In the genomic region with DNA sequence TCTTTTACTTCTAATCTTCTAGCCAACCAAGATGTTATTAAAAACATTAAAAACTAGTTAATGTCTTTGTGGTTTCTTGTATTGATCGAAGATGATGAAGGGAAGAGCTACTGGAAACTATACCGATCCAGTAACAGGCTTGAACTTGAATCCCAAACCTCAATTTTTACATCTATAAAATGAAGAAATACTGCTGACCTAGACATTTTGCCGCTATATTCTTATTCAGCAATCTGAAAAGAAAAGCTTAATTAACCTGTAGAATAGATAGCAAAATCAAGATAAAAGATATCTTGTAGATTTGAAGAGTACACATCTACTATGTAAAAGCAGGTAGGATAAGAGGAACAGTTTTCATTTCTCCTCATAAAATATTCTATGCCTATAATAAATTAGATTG, we compare ENCODE assay signal across 19 cellular contexts.
DNase-seq lines count a peak whose midpoint lies in the region; ATAC-seq, FAIRE-seq and TF ChIP-seq lines count a peak whose summit lies in the region.
"Had no signal": no experiment of that assay in that cellular context is flagged by ENCODE, and none has a peak within 500 bp of the region (broad histone marks: within the 10 kb centered on the region; RNA-seq: fewer than 3 reads in every experiment).

No MANE protein-coding gene starts in this region.

- dilution Hi-C loops in IMR-90 (cut with HindIII; ENCODE audit: low sequenced_read_pairs, unreplicated experiment), result no loop called here

- H3K23ac ChIP-seq in IMR-90 (ENCODE audit: low read depth, low read length) (no peak overlapping the region), H1 (ENCODE audit: insufficient read length) (no peak overlapping the region)

- H3K9ac ChIP-seq in IMR-90 (ENCODE audit: low read depth, low read length), result no peak overlapping the region
- H3K9ac ChIP-seq in H1 (replicated peaks in 1 of 4; ENCODE audit: extremely low read depth in 1 of 4, low read depth in 3 of 4, low read length in 3 of 4), result no peak overlapping the region
- H3K9ac ChIP-seq: BLaER1 treated with 17β-estradiol and CSF1 and Interleukin-3, amounts not matched to agents 10 nM and 100 nM had no signal

- H4K91ac ChIP-seq in IMR-90 (ENCODE audit: insufficient read depth, low read depth, low read length) (no peak overlapping the region), H1 (replicated peaks; ENCODE audit: insufficient read length, low read length) (no peak overlapping the region)

- no peak overlapping the region for H3K4ac ChIP-seq in IMR-90 (ENCODE audit: low read depth, low read length)
- H3K4ac ChIP-seq in H1 (replicated peaks; ENCODE audit: insufficient read length, low read depth, low read length), result no peak overlapping the region

- H4K8ac ChIP-seq in IMR-90 (ENCODE audit: low read depth in 2 of 2, low read length in 2 of 2) (no peak overlapping the region), H1 (ENCODE audit: extremely low read depth, insufficient read depth, low read length) (no peak overlapping the region)

- H2BK120ac ChIP-seq in IMR-90 (ENCODE audit: low read depth, low read length), result no peak overlapping the region
- H2BK120ac ChIP-seq in H1 (replicated peaks; ENCODE audit: low read depth, low read length), result no peak overlapping the region

- H2AK9ac ChIP-seq in IMR-90 (replicated peaks; ENCODE audit: low read depth, low read length, poor library complexity), result no peak overlapping the region

- H3K27ac ChIP-seq in A549, result no peak overlapping the region
- H3K27ac ChIP-seq in IMR-90 (ENCODE audit: insufficient read depth, low read length), result no peak overlapping the region
- H3K27ac ChIP-seq in H1 (ENCODE audit: low read depth, low read length), result no peak overlapping the region
- H3K27ac ChIP-seq: BLaER1 treated with 17β-estradiol and CSF1 and Interleukin-3, amounts not matched to agents 10 nM and 100 nM; C4-2B had no signal

- intact Hi-C loops in IMR-90 (cut with micrococcal nuclease), result no loop called here

- H3K9me1 ChIP-seq in IMR-90 (ENCODE audit: insufficient read depth, low read length), result no peaks in the 10 kb centered on the region

- DNase-seq in A549 (ENCODE audit: low read depth in 1 of 2, low spot score in 1 of 2) (no peak), IMR-90 (no peak), H1 (ENCODE audit: low read depth in 1 of 2, low spot score in 2 of 2) (no peak), retina (no peak), foreskin melanocyte (no peak), T-helper 2 cell (no peak)
- DNase-seq: 8988T; AML-193; Caco-2; Calu3; CD4-positive, alpha-beta T cell; CD8-positive, alpha-beta T cell; DMS79 treated with DMSO at 0.1 percent for 48 hours; GF-D8 had no signal

- H3K79me2 ChIP-seq in H1 (ENCODE audit: control insufficient read depth in 1 of 2, insufficient read depth in 2 of 2, low read length in 2 of 2), result no peaks in the 10 kb centered on the region

- H3K4me2 ChIP-seq in A549 (no peak overlapping the region), IMR-90 (ENCODE audit: low read depth, low read length) (no peak overlapping the region), H1 (ENCODE audit: insufficient read depth in 1 of 2, low read depth in 2 of 2, low read length in 2 of 2) (no peak overlapping the region)
- H3K4me2 ChIP-seq: BLaER1 treated with 17β-estradiol and CSF1 and Interleukin-3, amounts not matched to agents 10 nM and 100 nM had no signal

- H3K4me1 ChIP-seq in A549 (no peaks in the 10 kb centered on the region), IMR-90 (ENCODE audit: control insufficient read depth, insufficient read depth, low read length) (no peaks in the 10 kb centered on the region), H1 (replicated peaks in 1 of 4; ENCODE audit: control insufficient read depth in 3 of 4, insufficient read depth in 4 of 4, low read length in 3 of 4) (peaks cover 0 to 3% (median 0%) of the 10 kb centered on the region in 4 experiments; a peak in 1 of 7 replicates)
- H3K4me1 ChIP-seq: BLaER1 treated with 17β-estradiol and CSF1 and Interleukin-3, amounts not matched to agents 10 nM and 100 nM; Caco-2 had no signal

- H2BK5ac ChIP-seq in IMR-90 (ENCODE audit: low read depth, low read length, poor library complexity, severe bottlenecking), result no peak overlapping the region
- H2BK5ac ChIP-seq in H1 (ENCODE audit: low read depth, low read length), result no peak overlapping the region

- H2AK5ac ChIP-seq in IMR-90 (ENCODE audit: low read depth, low read length) (no peak overlapping the region), H1 (ENCODE audit: low read depth, low read length) (no peak overlapping the region)

- TF ChIP-seq RAD21 in A549 (conservative IDR thresholded peaks at IDR 0.05 in 1 of 2, IDR thresholded peaks at IDR 0.05 in 1 of 2) (no peak), IMR-90 (IDR thresholded peaks at IDR 0.05; ENCODE audit: low read length) (no peak), H1 (IDR thresholded peaks at IDR 0.05 in 1 of 2, conservative IDR thresholded peaks at IDR 0.05 in 1 of 2; ENCODE audit: low read depth in 2 of 2, low read length in 2 of 2) (no peak)

- POLR2A ChIA-PET in A549 (lab: Yijun Ruan, JAX), result no interaction called here
- POLR2A ChIA-PET in IMR-90 (lab: Charles Lee; ENCODE audit: unreplicated experiment), result no interaction called here
- POLR2A ChIA-PET in H1 (lab: Charles Lee; ENCODE audit: partially characterized antibody), result no interaction called here

- H2BK15ac ChIP-seq in IMR-90 (ENCODE audit: low read depth, low read length), result no peak overlapping the region
- H2BK15ac ChIP-seq in H1 (ENCODE audit: low read length), result no peak overlapping the region

- TF ChIP-seq EP300 in A549 (IDR thresholded peaks at IDR 0.05), result no peak
- no peak for TF ChIP-seq EP300 in H1 (IDR thresholded peaks at IDR 0.05; ENCODE audit: borderline replicate concordance in 1 of 2, low read depth in 2 of 2, low read length in 2 of 2)

- H3K14ac ChIP-seq in IMR-90 (replicated peaks; ENCODE audit: low read depth, low read length), result no peak overlapping the region
- no peak overlapping the region for H3K14ac ChIP-seq in H1 (ENCODE audit: insufficient read length)

- H3K23me2 ChIP-seq in H1 (ENCODE audit: low read depth, low read length), result no peaks in the 10 kb centered on the region

- no peak overlapping the region for H3K4me3 ChIP-seq in A549
- H3K4me3 ChIP-seq in IMR-90 (ENCODE audit: insufficient read depth, low read depth, low read length), result no peak overlapping the region
- no peak overlapping the region for H3K4me3 ChIP-seq in H1 (ENCODE audit: extremely low read depth in 1 of 4, insufficient read depth in 2 of 4, low read depth in 3 of 4, low read length in 4 of 4)
- H3K4me3 ChIP-seq: BLaER1 treated with 17β-estradiol and CSF1 and Interleukin-3, amounts not matched to agents 10 nM and 100 nM had no signal

- in situ Hi-C loops in IMR-90 (cut with MboI; ENCODE audit: low sequenced_read_pairs), result no loop called here

- H3K18ac ChIP-seq in IMR-90 (ENCODE audit: low read depth, low read length), result no peak overlapping the region
- no peak overlapping the region for H3K18ac ChIP-seq in H1 (ENCODE audit: extremely low read depth, low read length)

- H3K27me3 ChIP-seq in IMR-90 (ENCODE audit: control insufficient read depth, insufficient read depth, low read length) (no peaks in the 10 kb centered on the region), H1 (replicated peaks in 1 of 4; ENCODE audit: control insufficient read depth in 3 of 4, extremely low read depth in 1 of 4, insufficient read depth in 3 of 4, low read length in 3 of 4) (no peaks in the 10 kb centered on the region)
- H3K27me3 ChIP-seq: BLaER1 treated with 17β-estradiol and CSF1 and Interleukin-3, amounts not matched to agents 10 nM and 100 nM had no signal

- no peak overlapping the region for H3K56ac ChIP-seq in IMR-90 (ENCODE audit: extremely low read depth, insufficient read depth, low read length)
- H3K56ac ChIP-seq in H1 (replicated peaks; ENCODE audit: insufficient read length, low read depth, low read length), result no peak overlapping the region

- H2AFZ ChIP-seq in IMR-90 (replicated peaks; ENCODE audit: low read length, poor library complexity) (no peak overlapping the region), H1 (ENCODE audit: low read length) (no peak overlapping the region)

- TF ChIP-seq POLR2A in A549 (IDR thresholded peaks at IDR 0.05; ENCODE audit: low read length) (no peak), IMR-90 (IDR thresholded peaks at IDR 0.05; ENCODE audit: low read depth, low read length) (no peak), H1 (IDR thresholded peaks at IDR 0.05; ENCODE audit: control extremely low read depth in 1 of 2, low read depth in 2 of 2, low read length in 2 of 2) (no peak)

- no peak overlapping the region for H2BK12ac ChIP-seq in H1 (ENCODE audit: low read depth, low read length)

- H3K9me3 ChIP-seq in A549 (no peaks in the 10 kb centered on the region), IMR-90 (ENCODE audit: control insufficient read depth, insufficient read depth, low read length) (no peaks in the 10 kb centered on the region), H1 (ENCODE audit: insufficient read depth in 2 of 2, low read depth in 1 of 2, low read length in 1 of 2) (no peaks in the 10 kb centered on the region)
- H3K9me3 ChIP-seq: BLaER1 treated with 17β-estradiol and CSF1 and Interleukin-3, amounts not matched to agents 10 nM and 100 nM; Caco-2 had no signal

- FAIRE-seq in A549 (lab: Jason Lieb, UNC) (no peak), H1 (lab: Jason Lieb, UNC) (no peak)
- FAIRE-seq: G401.6, GM12891, GM19239 had no signal

- H3K79me1 ChIP-seq in IMR-90 (ENCODE audit: low read depth in 1 of 2, low read length in 2 of 2) (no peaks in the 10 kb centered on the region), H1 (ENCODE audit: low read depth, low read length) (no peaks in the 10 kb centered on the region)

- no peak for TF ChIP-seq CTCF in A549 (IDR thresholded peaks at IDR 0.05)
- TF ChIP-seq CTCF in IMR-90 (conservative IDR thresholded peaks at IDR 0.05; ENCODE audit: low read depth, low read length), result no peak
- no peak for TF ChIP-seq CTCF in H1 (IDR thresholded peaks at IDR 0.05; ENCODE audit: control extremely low read depth in 1 of 3, insufficient read depth in 1 of 3, low read depth in 1 of 3, low read length in 3 of 3)

- ATAC-seq in A549, result no peak
- ATAC-seq in IMR-90 (ENCODE audit: low read depth), result no peak
- ATAC-seq: CD8-positive, alpha-beta T cell had no signal

- 59% methylated on average over 3 of the region's 3 CpGs for WGBS in A549 (ENCODE audit: missing lambda C conversion rate)
- no CpG with 5 or more reads among the region's 3 CpGs for WGBS in IMR-90 (ENCODE audit: extremely low coverage in 2 of 2, insufficient read length in 1 of 2), 2 experiments
- WGBS in H1 (ENCODE audit: extremely low coverage in 1 of 2, insufficient coverage in 1 of 2, insufficient read length in 1 of 2, insufficient replicate concordance in 2 of 2, low coverage in 1 of 2, low lambda C conversion rate in 2 of 2, missing lambda C conversion rate in 1 of 2), 2 experiments, result 91% methylated on average over 3 of the region's 3 CpGs; no CpG with 5 or more reads in 1 of the 2 experiments

- H2BK20ac ChIP-seq in IMR-90 (ENCODE audit: low read depth, low read length), result no peak overlapping the region
- no peak overlapping the region for H2BK20ac ChIP-seq in H1 (ENCODE audit: low read length)

- H4K20me1 ChIP-seq in IMR-90 (ENCODE audit: insufficient read depth, low read length), result no peaks in the 10 kb centered on the region
- no peaks in the 10 kb centered on the region for H4K20me1 ChIP-seq in H1 (replicated peaks in 1 of 2; ENCODE audit: control insufficient read depth in 1 of 2, insufficient read depth in 2 of 2, low read length in 2 of 2)
- H4K20me1 ChIP-seq: BLaER1 treated with 17β-estradiol and CSF1 and Interleukin-3, amounts not matched to agents 10 nM and 100 nM had no signal

- BruUV-seq in IMR-90 (replicated peaks; lab: Mats Ljungman, UMichigan), result no TSS peak

- no peak overlapping the region for H4K5ac ChIP-seq in IMR-90 (ENCODE audit: low read depth, low read length)
- H4K5ac ChIP-seq in H1 (ENCODE audit: insufficient read length, low read depth, low read length), result no peak overlapping the region

- H3K36me3 ChIP-seq in IMR-90 (ENCODE audit: control insufficient read depth, insufficient read depth, low read length) (no peaks in the 10 kb centered on the region), H1 (ENCODE audit: control insufficient read depth in 2 of 4, insufficient read depth in 4 of 4, low read length in 3 of 4) (no peaks in the 10 kb centered on the region)
- H3K36me3 ChIP-seq: BLaER1 treated with 17β-estradiol and CSF1 and Interleukin-3, amounts not matched to agents 10 nM and 100 nM had no signal

- CTCF ChIA-PET in A549 (lab: Yijun Ruan, JAX) (no interaction called here), IMR-90 (lab: Yijun Ruan, JAX) (no interaction called here), H1 (lab: Charles Lee; ENCODE audit: partially characterized antibody) (no interaction called here)
